Comparison of ENCODE assay signal across 1 cellular context in the genomic region with DNA sequence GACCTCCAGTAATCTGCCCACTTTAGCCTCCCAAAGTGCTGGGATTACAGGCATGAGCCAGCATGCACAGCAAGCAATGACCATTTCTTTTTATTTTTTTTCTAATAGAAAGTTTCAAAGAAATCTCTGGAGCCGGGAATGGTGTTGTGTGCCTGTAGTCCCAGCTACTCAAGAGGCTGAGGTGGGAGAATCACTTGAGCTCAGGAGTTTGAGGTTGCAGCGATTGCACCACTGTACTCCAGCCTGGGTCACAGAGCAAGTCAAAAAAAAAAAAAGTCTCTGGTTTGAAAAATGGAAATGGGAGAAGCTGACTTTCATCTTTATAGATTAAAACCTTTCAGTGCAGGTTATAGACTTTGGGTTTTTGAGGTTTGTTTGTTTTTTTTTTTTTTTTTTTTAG.
TF ChIP-seq lines count a peak whose summit lies in the region.

No MANE protein-coding gene starts in this region.

TF ChIP-seq in IMR-90, 13 proteins besides CTCF, POLR2A, EP300 and RAD21 (continued from another document):
- TF ChIP-seq ELK1 (IDR thresholded peaks at IDR 0.05; ENCODE audit: borderline replicate concordance, low read depth, low read length) (no peak), SMC3 (IDR thresholded peaks at IDR 0.05; ENCODE audit: low read depth, low read length) (no peak), MXI1 (IDR thresholded peaks at IDR 0.05; ENCODE audit: borderline replicate concordance, low read depth, low read length) (no peak), FOS (IDR thresholded peaks at IDR 0.05; ENCODE audit: low read depth, low read length) (no peak), RCOR1 (IDR thresholded peaks at IDR 0.05; ENCODE audit: insufficient replicate concordance, low read length) (no peak), MAZ (IDR thresholded peaks at IDR 0.05; ENCODE audit: borderline replicate concordance, low read depth, low read length) (no peak), MAFK (IDR thresholded peaks at IDR 0.05; ENCODE audit: low read depth, low read length) (no peak)
- TF ChIP-seq, protein P1, sequence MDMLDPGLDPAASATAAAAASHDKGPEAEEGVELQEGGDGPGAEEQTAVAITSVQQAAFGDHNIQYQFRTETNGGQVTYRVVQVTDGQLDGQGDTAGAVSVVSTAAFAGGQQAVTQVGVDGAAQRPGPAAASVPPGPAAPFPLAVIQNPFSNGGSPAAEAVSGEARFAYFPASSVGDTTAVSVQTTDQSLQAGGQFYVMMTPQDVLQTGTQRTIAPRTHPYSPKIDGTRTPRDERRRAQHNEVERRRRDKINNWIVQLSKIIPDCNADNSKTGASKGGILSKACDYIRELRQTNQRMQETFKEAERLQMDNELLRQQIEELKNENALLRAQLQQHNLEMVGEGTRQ (IDR thresholded peaks at IDR 0.05; ENCODE audit: low read depth, low read length): no peak
